ENCODE assay signal across 8 cellular contexts in genomic region chr16:48231675-48232214, GRCh38. TPM values are rescaled to one million over a fixed set of nuclear protein-coding genes. Genes with fewer than 3 reads are reported as not detected.
A peak's percentile ranks its signal among the peaks of the same experiment; 100 is the strongest.
DNase-seq lines count a peak whose midpoint lies in the region; ATAC-seq and TF ChIP-seq lines count a peak whose summit lies in the region.

No MANE protein-coding gene starts in this region.

- H3K4ac ChIP-seq in IMR-90 (ENCODE audit: low read depth, low read length): no peak overlapping the region

- no peak overlapping the region for H2BK120ac ChIP-seq in IMR-90 (ENCODE audit: low read depth, low read length)

- H2BK5ac ChIP-seq in IMR-90 (ENCODE audit: low read depth, low read length, poor library complexity, severe bottlenecking): no peak overlapping the region

- peak; percentile 63 for TF ChIP-seq CTCF in IMR-90 (conservative IDR thresholded peaks at IDR 0.05; ENCODE audit: low read depth, low read length)
- TF ChIP-seq CTCF in WERI-Rb-1 (IDR thresholded peaks at IDR 0.05; ENCODE audit: low read depth, low read length): peak; percentile 83
- TF ChIP-seq CTCF in fibroblast of pulmonary artery (IDR thresholded peaks at IDR 0.05; ENCODE audit: low read length, missing control alignments): peak; percentile 74

- no peaks in the 10 kb centered on the region for H3K79me1 ChIP-seq in IMR-90 (ENCODE audit: low read depth in 1 of 2, low read length in 2 of 2)

- H2AK5ac ChIP-seq in IMR-90 (ENCODE audit: low read depth, low read length): no peak overlapping the region

- H3K36me3 ChIP-seq in IMR-90 (ENCODE audit: control insufficient read depth, insufficient read depth, low read length): no peaks in the 10 kb centered on the region
- no peaks in the 10 kb centered on the region for H3K36me3 ChIP-seq in WERI-Rb-1

- no peak overlapping the region for H2BK20ac ChIP-seq in IMR-90 (ENCODE audit: low read depth, low read length)

- 0 out of 2 replicates have a peak, but pooled peaks cover 1% of the 10 kb centered on the region for H3K4me1 ChIP-seq in IMR-90 (ENCODE audit: control insufficient read depth, insufficient read depth, low read length)

- H4K91ac ChIP-seq in IMR-90 (ENCODE audit: insufficient read depth, low read depth, low read length): no peak overlapping the region

- no peak overlapping the region for H3K18ac ChIP-seq in IMR-90 (ENCODE audit: low read depth, low read length)

- CTCF ChIA-PET in IMR-90 (lab: Yijun Ruan, JAX): interaction anchor here (0.5 to 2.3 kb wide), 9 partner anchors 11 to 1705 kb away, joined by 3 to 7 read pairs (median 4); no protein-coding TSS in a partner anchor

- ATAC-seq in GM18519 (IDR thresholded peaks at IDR 0.05; ENCODE audit: low FRiP score, unreplicated experiment) (peak; percentile 49), IMR-90 (ENCODE audit: low read depth) (peak; percentile 91), HG02970 (IDR thresholded peaks at IDR 0.05; ENCODE audit: low FRiP score, unreplicated experiment) (no peak), HG02588 (IDR thresholded peaks at IDR 0.05; ENCODE audit: unreplicated experiment) (no peak)

- no CpG with 5 or more reads among the region's 9 CpGs for WGBS in IMR-90 (ENCODE audit: extremely low coverage in 2 of 2, insufficient read length in 1 of 2), 2 experiments

- H2AK9ac ChIP-seq in IMR-90 (replicated peaks; ENCODE audit: low read depth, low read length, poor library complexity): no peak overlapping the region

- in situ Hi-C loops in IMR-90 (cut with MboI; ENCODE audit: low sequenced_read_pairs): no loop called here

- no peak overlapping the region for H4K5ac ChIP-seq in IMR-90 (ENCODE audit: low read depth, low read length)

- dilution Hi-C loops in IMR-90 (cut with HindIII; ENCODE audit: low sequenced_read_pairs, unreplicated experiment): no loop called here

- peak overlapping the region; percentile 67 for H2AFZ ChIP-seq in IMR-90 (replicated peaks; ENCODE audit: low read length, poor library complexity)

- H3K4me3 ChIP-seq in IMR-90 (ENCODE audit: insufficient read depth, low read depth, low read length) (no peak overlapping the region), WERI-Rb-1 (ENCODE audit: low read depth, low read length) (no peak overlapping the region), fibroblast of pulmonary artery (replicated peaks; ENCODE audit: low read depth, low read length) (no peak overlapping the region)

- TF ChIP-seq RAD21 in IMR-90 (IDR thresholded peaks at IDR 0.05; ENCODE audit: low read length): peak; percentile 63

- H3K14ac ChIP-seq in IMR-90 (replicated peaks; ENCODE audit: low read depth, low read length): no peak overlapping the region

- H3K27ac ChIP-seq in IMR-90 (ENCODE audit: insufficient read depth, low read length) (no peak overlapping the region), WERI-Rb-1 (no peak overlapping the region)

- H3K9ac ChIP-seq in IMR-90 (ENCODE audit: low read depth, low read length): no peak overlapping the region

- intact Hi-C loops in IMR-90 (cut with micrococcal nuclease): loop anchor here (1.0 to 2.0 kb wide), 3 partner anchors 311 to 399 kb away; no protein-coding TSS in a partner anchor

- DNase-seq in Ammon's horn (ENCODE audit: low spot score): peak; percentile 40
- peak; percentile 49 for DNase-seq in IMR-90
- DNase-seq in WERI-Rb-1: peak; percentile 59
- peak; percentile 63 for DNase-seq in fibroblast of pulmonary artery (ENCODE audit: low read depth)
- DNase-seq in stimulated activated CD4-positive, alpha-beta T cell treated with anti-CD3 and anti-CD28 coated beads, Interleukin-12 subunit alpha, Interleukin-12 subunit beta, amount 100 ng/mL, for 48 hours (ENCODE audit: low read depth in 2 of 3, low spot score in 1 of 3): peak; percentile 8 to 32 (median 17)

- H3K9me1 ChIP-seq in IMR-90 (ENCODE audit: insufficient read depth, low read length): no peaks in the 10 kb centered on the region; the same call in 1 of the 2 replicates

- BruUV-seq in IMR-90 (replicated peaks; lab: Mats Ljungman, UMichigan): no TSS peak

- no peak for TF ChIP-seq POLR2A in IMR-90 (IDR thresholded peaks at IDR 0.05; ENCODE audit: low read depth, low read length)

- H3K9me3 ChIP-seq in IMR-90 (ENCODE audit: control insufficient read depth, insufficient read depth, low read length) (no peaks in the 10 kb centered on the region), WERI-Rb-1 (ENCODE audit: severe bottlenecking) (no peaks in the 10 kb centered on the region)

- no peak overlapping the region for H4K8ac ChIP-seq in IMR-90 (ENCODE audit: low read depth in 2 of 2, low read length in 2 of 2)

- no peaks in the 10 kb centered on the region for H4K20me1 ChIP-seq in IMR-90 (ENCODE audit: insufficient read depth, low read length)

- POLR2A ChIA-PET in IMR-90 (lab: Charles Lee; ENCODE audit: unreplicated experiment): interaction anchor here (0.5 kb wide), 1 partner anchor 393 kb away, joined by 3 read pairs; no protein-coding TSS in a partner anchor

- no peak overlapping the region for H2BK15ac ChIP-seq in IMR-90 (ENCODE audit: low read depth, low read length)

- H3K56ac ChIP-seq in IMR-90 (ENCODE audit: extremely low read depth, insufficient read depth, low read length): no peak overlapping the region

- H3K4me2 ChIP-seq in IMR-90 (ENCODE audit: low read depth, low read length): no peak overlapping the region

- H3K23ac ChIP-seq in IMR-90 (ENCODE audit: low read depth, low read length): no peak overlapping the region

- H3K27me3 ChIP-seq in IMR-90 (ENCODE audit: control insufficient read depth, insufficient read depth, low read length) (peaks cover 6% of the 10 kb centered on the region), WERI-Rb-1 (ENCODE audit: insufficient read depth, low read depth, severe bottlenecking) (no peaks in the 10 kb centered on the region)

TF ChIP-seq in IMR-90, 13 proteins besides CTCF, POLR2A, EP300 and RAD21:
- TF ChIP-seq, protein P1, sequence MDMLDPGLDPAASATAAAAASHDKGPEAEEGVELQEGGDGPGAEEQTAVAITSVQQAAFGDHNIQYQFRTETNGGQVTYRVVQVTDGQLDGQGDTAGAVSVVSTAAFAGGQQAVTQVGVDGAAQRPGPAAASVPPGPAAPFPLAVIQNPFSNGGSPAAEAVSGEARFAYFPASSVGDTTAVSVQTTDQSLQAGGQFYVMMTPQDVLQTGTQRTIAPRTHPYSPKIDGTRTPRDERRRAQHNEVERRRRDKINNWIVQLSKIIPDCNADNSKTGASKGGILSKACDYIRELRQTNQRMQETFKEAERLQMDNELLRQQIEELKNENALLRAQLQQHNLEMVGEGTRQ (IDR thresholded peaks at IDR 0.05; ENCODE audit: low read depth, low read length): no peak
- TF ChIP-seq CEBPB (IDR thresholded peaks at IDR 0.05; ENCODE audit: low read depth, low read length): no peak
- TF ChIP-seq MXI1 (IDR thresholded peaks at IDR 0.05; ENCODE audit: borderline replicate concordance, low read depth, low read length): no peak
- no peak for TF ChIP-seq ELK1 (IDR thresholded peaks at IDR 0.05; ENCODE audit: borderline replicate concordance, low read depth, low read length)
- peak; percentile 61 for TF ChIP-seq SMC3 (IDR thresholded peaks at IDR 0.05; ENCODE audit: low read depth, low read length)

RNA-seq across cellular contexts. Expression of gene LONP2, which starts 12.4 kb away (rescaled TPM):
- total RNA-seq in IMR-90 (2012; rRNA removed): 81.1 and 90.9 TPM in 2 replicates
- 26.7 and 31.5 TPM in 2 replicates for polyA plus RNA-seq in IMR-90 (2012; rRNA removed)
- polyA plus RNA-seq in IMR-90 (2012; cell fraction: cytosol; rRNA removed): 8.2 and 10.0 TPM in 2 replicates
- 25.0 and 105 TPM in 2 replicates for polyA plus RNA-seq in IMR-90 (2012; cell fraction: nucleus; rRNA removed; ENCODE audit: low replicate concordance)

RNA-seq across cellular contexts. Expression of gene ABCC11, which starts 15.6 kb away (rescaled TPM):
- under 0.01 and 0.18 TPM in 2 replicates for total RNA-seq in IMR-90 (2012; rRNA removed)
- 0.06 and 0.09 TPM in 2 replicates for polyA plus RNA-seq in IMR-90 (2012; rRNA removed)
- 0.12 TPM in 1 of 2 replicates, not detected in the other for polyA plus RNA-seq in IMR-90 (2012; cell fraction: cytosol; rRNA removed)
- 0.07 and 0.10 TPM in 2 replicates for polyA plus RNA-seq in IMR-90 (2012; cell fraction: nucleus; rRNA removed; ENCODE audit: low replicate concordance)

Comparison
In these comparisons a context has a peak if more than half of its experiments do, and no peak if none do; other contexts are left out.
1. ATAC-seq: peak in GM18519 (single experiment) and IMR-90 (single experiment); none in HG02970 (single experiment) and HG02588 (single experiment).
2. Peak in every context shown above with its lines, with median percentiles within 50 percentile points of each other: DNase-seq and CTCF ChIP-seq.